In the genomic region with DNA sequence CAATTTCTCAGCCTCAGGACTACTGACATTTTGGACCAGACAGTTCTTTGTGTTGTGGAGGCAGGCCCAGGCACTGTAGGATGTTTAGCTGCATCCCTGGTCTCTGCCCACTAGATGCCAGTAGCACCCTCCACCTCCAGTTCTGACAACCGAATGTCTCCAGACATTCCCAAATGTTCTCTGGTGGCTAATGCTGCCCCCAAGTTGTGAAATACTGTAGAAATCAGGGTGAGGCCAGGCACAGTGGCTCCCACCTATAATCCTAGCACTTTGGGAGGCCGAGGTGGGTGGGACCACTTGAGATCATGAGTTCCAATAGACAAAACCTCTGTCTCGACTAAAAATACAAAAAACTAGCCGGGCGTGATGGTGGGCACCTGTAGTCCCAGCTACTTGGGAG, we compare ENCODE assay signal across 9 cellular contexts. TPM values are rescaled to one million over a fixed set of nuclear protein-coding genes. Genes with fewer than 3 reads are reported as not detected.
DNase-seq lines count a peak whose midpoint lies in the region; ATAC-seq, FAIRE-seq and TF ChIP-seq lines count a peak whose summit lies in the region.
"Had no signal": no experiment of that assay in that cellular context is flagged by ENCODE, and none has a peak within 500 bp of the region (broad histone marks: within the 10 kb centered on the region; RNA-seq: fewer than 3 reads in every experiment).

No MANE protein-coding gene starts in this region.

- peak; percentile 67 for ATAC-seq in HepG2

- peaks cover 81% of the 10 kb centered on the region for H3K79me2 ChIP-seq in HepG2 (ENCODE audit: insufficient read depth, low read length)

- in situ Hi-C loops in HepG2 (cut with HindIII; ENCODE audit: extremely low pct_ligation_motif_present, low pct_unique_long_range_greater_than_20kb) = no loop called here

- TF ChIP-seq CTCF in HepG2 (CRISPR knock-in tag; IDR thresholded peaks at IDR 0.05) = peak; percentile 63

- TF ChIP-seq POLR2A in HepG2 (IDR thresholded peaks at IDR 0.05; ENCODE audit: insufficient read depth in 1 of 2, low read depth in 2 of 2, low read length in 2 of 2) = no peak

- TF ChIP-seq RAD21 in HepG2 (CRISPR knock-in tag; IDR thresholded peaks at IDR 0.05) = peak; percentile 70

- H3K9ac ChIP-seq in HepG2 (ENCODE audit: insufficient read depth, low read depth, low read length) = no peak overlapping the region

- H2AFZ ChIP-seq in HepG2 (ENCODE audit: low read length) = no peak overlapping the region

- no peak overlapping the region for H3K4me3 ChIP-seq in HepG2 (replicated peaks in 1 of 3; ENCODE audit: insufficient read depth in 1 of 3, low read depth in 2 of 3, low read length in 3 of 3)

- H3K27ac ChIP-seq in caudate nucleus (ENCODE audit: low read depth, low read length) = no peak overlapping the region
- H3K27ac ChIP-seq in HepG2 (ENCODE audit: extremely low read length, insufficient read depth, low read length) = no peak overlapping the region

- FAIRE-seq in HepG2 (lab: Jason Lieb, UNC) = peak; percentile 51

- H3K4me2 ChIP-seq in HepG2 (ENCODE audit: low read depth, low read length) = peak overlapping the region; percentile 7; the same call in 1 of the 2 replicates

- WGBS in HepG2 (ENCODE audit: low lambda C conversion rate) = 89% methylated on average over 5 of the region's 5 CpGs

- peaks cover 66% of the 10 kb centered on the region for H3K4me1 ChIP-seq in HepG2 (ENCODE audit: insufficient read depth, low read length)

- TF ChIP-seq EP300 in HepG2 (IDR thresholded peaks at IDR 0.05; ENCODE audit: low read depth in 2 of 2, low read length in 2 of 2) (no peak), HepG2 (CRISPR knock-in tag; IDR thresholded peaks at IDR 0.05; ENCODE audit: borderline replicate concordance) (no peak)

- BruUV-seq in HepG2 (replicated peaks; lab: Mats Ljungman, UMichigan) = no TSS peak

- intact Hi-C loops in HepG2 (cut with micrococcal nuclease; ENCODE audit: unreplicated experiment) = no loop called here

- CTCF ChIA-PET in HepG2 (lab: Yijun Ruan, JAX; ENCODE audit: low intra/inter-chr PET ratio, low total read pairs) = interaction anchor here (1.1 kb wide), 1 partner anchor 71 kb away, joined by 4 read pairs; no protein-coding TSS in a partner anchor

- POLR2A ChIA-PET in HepG2 (lab: Yijun Ruan, JAX) = interaction anchor here (1.0 kb wide), 1 partner anchor 29 kb away, joined by 3 read pairs; no protein-coding TSS in a partner anchor

- no peaks in the 10 kb centered on the region for H3K9me3 ChIP-seq in HepG2 (ENCODE audit: low read length)

- DNase-seq in D341Med (ENCODE audit: low spot score) (peak; percentile 73), NCI-H1694 (lab: John Stamatoyannopoulos, UW) (peak; percentile 19), caudate nucleus (lab: John Stamatoyannopoulos, UW) (peak in 44 of 61 donors; percentile 5 to 76 (median 35)), HepG2 (ENCODE audit: low spot score) (peak; percentile 42), DMS153 (lab: John Stamatoyannopoulos, UW) (no peak), RPMI8226 (no peak)
- no peak for DNase-seq in stimulated activated CD8-positive, alpha-beta memory T cell treated with anti-CD3 and anti-CD28 coated beads, Interleukin-4, amount 100 ng/mL, for 48 hours
- no peak for DNase-seq in NK-92 treated with Interleukin-12 subunit alpha and Interleukin-12 subunit beta, amount 100 ng/mL, for 24 hours (lab: John Stamatoyannopoulos, UW)

- H3K36me3 ChIP-seq in HepG2 (replicated peaks in 1 of 2; ENCODE audit: control insufficient read depth in 1 of 2, insufficient read depth in 2 of 2, low read length in 2 of 2) = peaks cover 33 to 88% of the 10 kb centered on the region in 2 experiments

- H3K27me3 ChIP-seq in HepG2 (ENCODE audit: control insufficient read depth in 1 of 2, insufficient read depth in 2 of 2, low read length in 2 of 2) = no peaks in the 10 kb centered on the region; a peak in 1 of 5 replicates

- H4K20me1 ChIP-seq in HepG2 (ENCODE audit: insufficient read depth, low read length) = peaks cover 93% of the 10 kb centered on the region

TF ChIP-seq in HepG2, 621 proteins besides CTCF, POLR2A, EP300 and RAD21 (continues in another document):
- 0 out of 2 replicates have a peak, but pooled peaks have one; percentile 2 for TF ChIP-seq CEBPB (IDR thresholded peaks at IDR 0.05; ENCODE audit: borderline replicate concordance, low read depth, low read length)

RNA-seq across cellular contexts. Expression of a gene that starts 18.2 kb away (rescaled TPM):
- total RNA-seq in HepG2 (2016; rRNA removed; fragmentation: Illumina TruSeq; extraction: Trizol) = 308 and 449 TPM in 2 replicates
- total RNA-seq in HepG2 (2016; cell fraction: cytosol; rRNA removed; fragmentation: Illumina TruSeq; extraction: Trizol; ENCODE audit: low read depth) = 44.9 and 49.9 TPM in 2 replicates
- total RNA-seq in HepG2 (2016; cell fraction: insoluble cytoplasmic fraction; rRNA removed; fragmentation: Illumina TruSeq; extraction: Trizol) = 322 and 435 TPM in 2 replicates
- 123 and 131 TPM in 2 replicates for total RNA-seq in HepG2 (2016; cell fraction: membrane; rRNA removed; fragmentation: Illumina TruSeq; extraction: Trizol)
- total RNA-seq in HepG2 (2016; cell fraction: nucleus; rRNA removed; fragmentation: Illumina TruSeq; extraction: Trizol) = 111 and 121 TPM in 2 replicates
- polyA plus RNA-seq in HepG2 (2011; rRNA removed) = 166 and 177 TPM in 2 replicates
- polyA plus RNA-seq in HepG2 (2011; cell fraction: cytosol; rRNA removed) = 147 and 166 TPM in 2 replicates
- 137 and 153 TPM in 2 replicates for polyA plus RNA-seq in HepG2 (2011; cell fraction: nucleus; rRNA removed)
- 134 and 169 TPM in 2 replicates for polyA plus RNA-seq in HepG2 (2012)
- polyA plus RNA-seq in HepG2 (2016; cell fraction: cytosol; fragmentation: Illumina TruSeq; extraction: Trizol; ENCODE audit: low read depth) = 19.5 and 22.4 TPM in 2 replicates
- 388 and 410 TPM in 2 replicates for polyA plus RNA-seq in HepG2 (2016; cell fraction: insoluble cytoplasmic fraction; fragmentation: Illumina TruSeq; extraction: Trizol; ENCODE audit: low read depth)
- 49.0 and 51.7 TPM in 2 replicates for polyA plus RNA-seq in HepG2 (2016; cell fraction: membrane; fragmentation: Illumina TruSeq; extraction: Trizol; ENCODE audit: low read depth)
- polyA plus RNA-seq in HepG2 (2016; cell fraction: nucleus; fragmentation: Illumina TruSeq; extraction: Trizol; ENCODE audit: insufficient read depth, low read depth) = 178 and 179 TPM in 2 replicates
- polyA minus RNA-seq in HepG2 (2011; rRNA and poly(A)+ RNA removed; ENCODE audit: low replicate concordance) = 271 and 284 TPM in 2 replicates
- polyA minus RNA-seq in HepG2 (2011; cell fraction: cytosol; rRNA and poly(A)+ RNA removed) = 121 and 128 TPM in 2 replicates
- polyA minus RNA-seq in HepG2 (2011; cell fraction: nucleus; rRNA and poly(A)+ RNA removed) = 64.2 and 75.8 TPM in 2 replicates

RNA-seq across cellular contexts. Expression of a gene that starts 19.4 kb away (rescaled TPM):
- not detected in 2 replicates for total RNA-seq in HepG2 (2016; rRNA removed; fragmentation: Illumina TruSeq; extraction: Trizol)
- total RNA-seq in HepG2 (2016; cell fraction: cytosol; rRNA removed; fragmentation: Illumina TruSeq; extraction: Trizol; ENCODE audit: low read depth) = not detected in 2 replicates
- total RNA-seq in HepG2 (2016; cell fraction: insoluble cytoplasmic fraction; rRNA removed; fragmentation: Illumina TruSeq; extraction: Trizol) = not detected in 2 replicates
- not detected in 2 replicates for total RNA-seq in HepG2 (2016; cell fraction: membrane; rRNA removed; fragmentation: Illumina TruSeq; extraction: Trizol)
- not detected in 2 replicates for total RNA-seq in HepG2 (2016; cell fraction: nucleus; rRNA removed; fragmentation: Illumina TruSeq; extraction: Trizol)
- polyA plus RNA-seq in HepG2 (2011; rRNA removed) = not detected in 2 replicates
- not detected in 2 replicates for polyA plus RNA-seq in HepG2 (2011; cell fraction: cytosol; rRNA removed)
- polyA plus RNA-seq in HepG2 (2011; cell fraction: nucleus; rRNA removed) = not detected in 2 replicates
- polyA plus RNA-seq in HepG2 (2012) = not detected in 2 replicates
- polyA plus RNA-seq in HepG2 (2016; cell fraction: cytosol; fragmentation: Illumina TruSeq; extraction: Trizol; ENCODE audit: low read depth) = not detected in 2 replicates
- polyA plus RNA-seq in HepG2 (2016; cell fraction: insoluble cytoplasmic fraction; fragmentation: Illumina TruSeq; extraction: Trizol; ENCODE audit: low read depth) = not detected in 2 replicates
- polyA plus RNA-seq in HepG2 (2016; cell fraction: membrane; fragmentation: Illumina TruSeq; extraction: Trizol; ENCODE audit: low read depth) = not detected in 2 replicates
- polyA plus RNA-seq in HepG2 (2016; cell fraction: nucleus; fragmentation: Illumina TruSeq; extraction: Trizol; ENCODE audit: insufficient read depth, low read depth) = not detected in 2 replicates
- 0.21 TPM in 1 of 2 replicates, not detected in the other for polyA minus RNA-seq in HepG2 (2011; rRNA and poly(A)+ RNA removed; ENCODE audit: low replicate concordance)
- polyA minus RNA-seq in HepG2 (2011; cell fraction: cytosol; rRNA and poly(A)+ RNA removed) = not detected in 2 replicates
- not detected in 2 replicates for polyA minus RNA-seq in HepG2 (2011; cell fraction: nucleus; rRNA and poly(A)+ RNA removed)
- total RNA-seq: mononuclear cell had no signal

RNA-seq across cellular contexts. Expression of a gene that starts 46.1 kb away (rescaled TPM):
- 6.1 and 7.4 TPM in 2 replicates for total RNA-seq in HepG2 (2016; rRNA removed; fragmentation: Illumina TruSeq; extraction: Trizol)
- total RNA-seq in HepG2 (2016; cell fraction: cytosol; rRNA removed; fragmentation: Illumina TruSeq; extraction: Trizol; ENCODE audit: low read depth) = 3.3 and 6.4 TPM in 2 replicates
- total RNA-seq in HepG2 (2016; cell fraction: insoluble cytoplasmic fraction; rRNA removed; fragmentation: Illumina TruSeq; extraction: Trizol) = 6.3 and 8.8 TPM in 2 replicates
- total RNA-seq in HepG2 (2016; cell fraction: membrane; rRNA removed; fragmentation: Illumina TruSeq; extraction: Trizol) = 5.5 and 7.7 TPM in 2 replicates
- total RNA-seq in HepG2 (2016; cell fraction: nucleus; rRNA removed; fragmentation: Illumina TruSeq; extraction: Trizol) = 3.5 and 6.0 TPM in 2 replicates
- polyA plus RNA-seq in HepG2 (2011; rRNA removed) = 6.6 and 8.8 TPM in 2 replicates
- polyA plus RNA-seq in HepG2 (2011; cell fraction: cytosol; rRNA removed) = 3.6 and 5.2 TPM in 2 replicates
- 1.8 and 13.7 TPM in 2 replicates for polyA plus RNA-seq in HepG2 (2011; cell fraction: nucleus; rRNA removed)
- polyA plus RNA-seq in HepG2 (2012) = 2.6 and 3.3 TPM in 2 replicates
- 5.4 and 5.7 TPM in 2 replicates for polyA plus RNA-seq in HepG2 (2016; cell fraction: cytosol; fragmentation: Illumina TruSeq; extraction: Trizol; ENCODE audit: low read depth)
- polyA plus RNA-seq in HepG2 (2016; cell fraction: insoluble cytoplasmic fraction; fragmentation: Illumina TruSeq; extraction: Trizol; ENCODE audit: low read depth) = 5.9 and 7.2 TPM in 2 replicates
- polyA plus RNA-seq in HepG2 (2016; cell fraction: membrane; fragmentation: Illumina TruSeq; extraction: Trizol; ENCODE audit: low read depth) = 6.0 and 8.7 TPM in 2 replicates
- 4.2 and 8.8 TPM in 2 replicates for polyA plus RNA-seq in HepG2 (2016; cell fraction: nucleus; fragmentation: Illumina TruSeq; extraction: Trizol; ENCODE audit: insufficient read depth, low read depth)
- polyA minus RNA-seq in HepG2 (2011; rRNA and poly(A)+ RNA removed; ENCODE audit: low replicate concordance) = 3.5 and 7.7 TPM in 2 replicates
- 1.1 and 1.7 TPM in 2 replicates for polyA minus RNA-seq in HepG2 (2011; cell fraction: cytosol; rRNA and poly(A)+ RNA removed)
- 4.8 and 6.7 TPM in 2 replicates for polyA minus RNA-seq in HepG2 (2011; cell fraction: nucleus; rRNA and poly(A)+ RNA removed)

Comparison
In these comparisons a context has a peak if more than half of its experiments do, and no peak if none do; other contexts are left out.
1. DNase-seq: peak in D341Med (single experiment), NCI-H1694 (single experiment), caudate nucleus (44 of 61) and HepG2 (single experiment); none in stimulated activated CD8-positive, alpha-beta memory T cell treated with anti-CD3 and anti-CD28 coated beads, Interleukin-4, amount 100 ng/mL, for 48 hours (single experiment), DMS153 (single experiment), NK-92 treated with Interleukin-12 subunit alpha and Interleukin-12 subunit beta, amount 100 ng/mL, for 24 hours (single experiment) and RPMI8226 (single experiment).